ENCODE assay signal across 25 cellular contexts in the genomic region with DNA sequence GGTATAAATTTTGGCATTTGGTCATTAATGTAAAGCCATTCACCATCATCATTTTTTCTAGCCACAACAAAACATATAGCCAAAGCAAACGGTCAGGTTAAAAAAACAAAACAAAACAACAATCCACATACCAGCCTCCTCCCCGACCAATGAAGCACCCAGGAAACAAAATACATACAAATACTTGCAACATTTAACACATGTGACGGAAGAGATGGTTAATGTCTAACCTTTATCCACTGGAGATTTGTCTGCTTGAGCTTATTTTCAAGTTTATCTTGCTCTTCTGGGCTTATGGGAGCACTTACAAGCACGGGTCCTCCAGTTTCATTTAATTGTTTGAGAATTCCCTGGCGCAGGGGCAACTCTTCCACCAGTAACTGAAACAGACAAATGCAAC.
"Had no signal": no experiment of that assay in that cellular context is flagged by ENCODE, and none has a peak within 500 bp of the region (broad histone marks: within the 10 kb centered on the region; RNA-seq: fewer than 3 reads in every experiment).

No MANE protein-coding gene starts in this region.

- H3K27ac Mint-ChIP-seq: natural killer cell; stimulated activated memory B cell treated with anti-CD40 and anti-IgM and Interleukin-4, amounts not matched to agents 10 μg/mL and 1 μg/mL and 100 μg/mL, for 72 hours; stimulated activated naive CD8-positive, alpha-beta T cell treated with anti-CD3 and anti-CD28 coated beads, Interleukin-15, Interleukin-2, amounts not matched to agents 100 ng/mL and 50 ng/mL, for 24 hours had no signal

- H2AFZ ChIP-seq: hepatocyte had no signal

- H3K4me2 ChIP-seq: hepatocyte had no signal

- H3K9me3 Mint-ChIP-seq: stimulated activated naive CD8-positive, alpha-beta T cell treated with anti-CD3 and anti-CD28 coated beads, Interleukin-15, Interleukin-2, amounts not matched to agents 100 ng/mL and 50 ng/mL, for 24 hours had no signal

- H3K27me3 ChIP-seq: esophagus muscularis mucosa, foreskin keratinocyte, gastroesophageal sphincter, heart left ventricle, hepatocyte, spleen, tibial nerve, upper lobe of right lung, uterus had no signal

- H3K4me3 Mint-ChIP-seq: natural killer cell; stimulated activated memory B cell treated with anti-CD40 and anti-IgM and Interleukin-4, amounts not matched to agents 10 μg/mL and 1 μg/mL and 100 μg/mL, for 72 hours; stimulated activated naive CD8-positive, alpha-beta T cell treated with anti-CD3 and anti-CD28 coated beads, Interleukin-15, Interleukin-2, amounts not matched to agents 100 ng/mL and 50 ng/mL, for 24 hours had no signal

- ATAC-seq: foreskin keratinocyte; gastroesophageal sphincter; heart left ventricle; natural killer cell; pancreas; right cardiac atrium; stimulated activated memory B cell treated with anti-CD40 and anti-IgM and Interleukin-4, amounts not matched to agents 10 μg/mL and 1 μg/mL and 100 μg/mL, for 72 hours; upper lobe of right lung had no signal

- DNase-seq: dermis blood vessel endothelial cell; effector memory CD4-positive, alpha-beta T cell; foreskin keratinocyte; heart left ventricle; kidney glomerular epithelial cell; mesendoderm; natural killer cell; occipital lobe; pancreas; right cardiac atrium; spleen; stimulated activated CD4-positive, alpha-beta T cell treated with anti-CD3 and anti-CD28 coated beads, Interleukin-4, amount 100 ng/mL, for 4 hours; upper lobe of right lung; uterus had no signal

- H3K36me3 ChIP-seq: esophagus muscularis mucosa, gastroesophageal sphincter, heart left ventricle, pancreas, spleen, thoracic aorta, tibial nerve, upper lobe of right lung, uterus had no signal

- FAIRE-seq: endothelial cell of umbilical vein, islet of Langerhans had no signal

- H3K79me2 ChIP-seq: hepatocyte had no signal

- H3K27ac ChIP-seq: coronary artery, esophagus muscularis mucosa, foreskin keratinocyte, gastroesophageal sphincter, heart left ventricle, hepatocyte, pancreas, skin epidermis, spleen, thoracic aorta, tibial nerve, upper lobe of right lung, uterus had no signal

- H3K9me3 ChIP-seq: esophagus muscularis mucosa, gastroesophageal sphincter, heart left ventricle, pancreas, spleen, thoracic aorta, tibial nerve, upper lobe of right lung, uterus had no signal

- H3K4me1 Mint-ChIP-seq: natural killer cell; stimulated activated memory B cell treated with anti-CD40 and anti-IgM and Interleukin-4, amounts not matched to agents 10 μg/mL and 1 μg/mL and 100 μg/mL, for 72 hours had no signal

- H3K4me3 ChIP-seq: coronary artery, esophagus muscularis mucosa, gastroesophageal sphincter, heart left ventricle, hepatocyte, pancreas, skin epidermis, spleen, thoracic aorta, tibial nerve, upper lobe of right lung, uterus had no signal

- H3K4me1 ChIP-seq: esophagus muscularis mucosa, gastroesophageal sphincter, heart left ventricle, pancreas, spleen, tibial nerve, upper lobe of right lung, uterus had no signal

- H3K36me3 Mint-ChIP-seq: natural killer cell; stimulated activated memory B cell treated with anti-CD40 and anti-IgM and Interleukin-4, amounts not matched to agents 10 μg/mL and 1 μg/mL and 100 μg/mL, for 72 hours had no signal

- H3K27me3 Mint-ChIP-seq: stimulated activated memory B cell treated with anti-CD40 and anti-IgM and Interleukin-4, amounts not matched to agents 10 μg/mL and 1 μg/mL and 100 μg/mL, for 72 hours; stimulated activated naive CD8-positive, alpha-beta T cell treated with anti-CD3 and anti-CD28 coated beads, Interleukin-15, Interleukin-2, amounts not matched to agents 100 ng/mL and 50 ng/mL, for 24 hours had no signal
